ENCODE assay signal across 8 cellular contexts in the genomic region with DNA sequence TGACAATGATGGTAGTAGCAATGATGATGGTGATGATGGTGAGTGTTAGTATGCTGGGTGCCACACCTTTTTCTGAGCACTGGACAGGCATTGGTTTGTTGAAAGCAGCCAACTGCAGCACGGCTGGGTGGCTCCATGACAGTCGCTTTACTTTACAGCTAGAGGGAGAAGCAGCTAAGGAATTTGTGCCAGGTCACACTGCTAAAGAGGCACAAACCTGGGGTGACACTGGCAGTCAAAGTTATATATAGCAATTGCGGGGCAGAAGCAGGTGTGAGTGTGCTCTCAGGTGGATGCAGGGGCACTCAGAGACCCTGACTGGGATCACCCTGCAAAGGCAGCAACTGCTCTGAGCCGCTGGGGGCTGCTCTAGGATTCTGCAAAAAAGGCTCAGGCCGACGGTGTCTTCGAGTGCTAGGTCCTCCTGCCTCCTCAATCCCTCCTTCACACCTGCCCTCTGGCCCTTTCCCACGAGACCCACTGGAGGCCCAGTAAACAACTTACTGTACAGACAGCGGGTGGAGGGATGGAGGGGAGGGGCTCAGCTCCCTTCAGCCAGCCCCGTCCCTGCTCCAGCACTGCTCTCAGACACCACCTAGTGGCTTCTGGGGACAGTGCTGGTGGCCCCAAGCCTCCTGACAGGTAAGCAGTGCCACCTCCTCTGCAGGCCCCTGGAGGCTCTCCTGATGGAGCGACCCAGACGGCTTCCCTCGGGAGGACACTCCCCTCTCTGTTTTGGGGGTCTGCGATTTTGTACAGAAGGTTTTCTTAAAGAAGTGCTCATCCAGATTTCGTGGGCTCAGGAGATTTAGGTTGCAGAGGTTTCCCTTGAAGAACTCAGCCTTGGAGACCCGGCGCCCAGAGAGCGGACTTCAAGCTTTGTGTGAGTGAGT. TPM values are rescaled to one million over a fixed set of nuclear protein-coding genes. Genes with fewer than 3 reads are reported as not detected.
DNase-seq lines count a peak whose midpoint lies in the region; ATAC-seq and TF ChIP-seq lines count a peak whose summit lies in the region.

No MANE protein-coding gene starts in this region.

- peaks cover 28% of the 10 kb centered on the region for H3K4me1 Mint-ChIP-seq in activated CD4-positive, alpha-beta T cell treated with anti-CD3 and anti-CD28 coated beads, Interleukin-2, amount 10 ng/mL, durations not matched to agents 7 days and 5 days

- no peak overlapping the region for H3K9ac ChIP-seq in colonic mucosa (ENCODE audit: low read depth in 2 of 2, low read length in 2 of 2)

- H3K27me3 ChIP-seq in colonic mucosa: no peaks in the 10 kb centered on the region

- H3K4me3 Mint-ChIP-seq in activated CD4-positive, alpha-beta T cell treated with anti-CD3 and anti-CD28 coated beads, Interleukin-2, amount 10 ng/mL, durations not matched to agents 7 days and 5 days: no peak overlapping the region

- H3K27ac ChIP-seq in colonic mucosa: no peak overlapping the region

- no peaks in the 10 kb centered on the region for H3K9me3 ChIP-seq in colonic mucosa

- peaks cover under 1% of the 10 kb centered on the region for H3K4me1 ChIP-seq in colonic mucosa

- H3K4me3 ChIP-seq in colonic mucosa: no peak overlapping the region

- ATAC-seq in GM18502 (IDR thresholded peaks at IDR 0.05; ENCODE audit: poor library complexity, unreplicated experiment): peak; percentile 59
- ATAC-seq in HG03432 (IDR thresholded peaks at IDR 0.05; ENCODE audit: unreplicated experiment): peak; percentile 54

- no peaks in the 10 kb centered on the region for H3K27me3 Mint-ChIP-seq in activated CD4-positive, alpha-beta T cell treated with anti-CD3 and anti-CD28 coated beads, Interleukin-2, amount 10 ng/mL, durations not matched to agents 7 days and 5 days

- POLR2A ChIA-PET in activated CD4-positive, alpha-beta T cell treated with anti-CD3 and anti-CD28 coated beads, Interleukin-2, amount 10 ng/mL, durations not matched to agents 7 days and 5 days (lab: Charles Lee): interaction anchor here (0.6 kb wide), 1 partner anchor 394 kb away, joined by 4 read pairs; no protein-coding TSS in a partner anchor

- peak; percentile 95 for TF ChIP-seq CTCF in colonic mucosa (IDR thresholded peaks at IDR 0.05)

- H3K36me3 ChIP-seq in colonic mucosa: no peaks in the 10 kb centered on the region

- peaks cover 4% of the 10 kb centered on the region for H3K9me3 Mint-ChIP-seq in activated CD4-positive, alpha-beta T cell treated with anti-CD3 and anti-CD28 coated beads, Interleukin-2, amount 10 ng/mL, durations not matched to agents 7 days and 5 days

- CTCF ChIA-PET in activated CD4-positive, alpha-beta T cell treated with anti-CD3 and anti-CD28 coated beads, Interleukin-2, amount 10 ng/mL, durations not matched to agents 7 days and 5 days (lab: Charles Lee): interaction anchor here (0.5 to 1.8 kb wide), 14 partner anchors 8 to 234 kb away, joined by 3 to 9 read pairs (median 3); a partner anchor contains a TSS

- H3K36me3 Mint-ChIP-seq in activated CD4-positive, alpha-beta T cell treated with anti-CD3 and anti-CD28 coated beads, Interleukin-2, amount 10 ng/mL, durations not matched to agents 7 days and 5 days (ENCODE audit: low read depth): peaks cover 9% of the 10 kb centered on the region

- H3K27ac Mint-ChIP-seq in activated CD4-positive, alpha-beta T cell treated with anti-CD3 and anti-CD28 coated beads, Interleukin-2, amount 10 ng/mL, durations not matched to agents 7 days and 5 days: peak overlapping the region; percentile 65

- peak; percentile 93 for DNase-seq in 8988T
- DNase-seq in NCI-H748 (lab: John Stamatoyannopoulos, UW; ENCODE audit: unreplicated experiment): peak; percentile 68
- peak; percentile 87 for DNase-seq in activated CD4-positive, alpha-beta T cell treated with anti-CD3 and anti-CD28 coated beads, Interleukin-2, amount 10 ng/mL, durations not matched to agents 7 days and 5 days
- DNase-seq in colonic mucosa: peak; percentile 77
- DNase-seq in lung microvascular endothelial cell (ENCODE audit: low read depth in 2 of 2): peak; percentile 80 to 89
- DNase-seq in stimulated activated CD8-positive, alpha-beta memory T cell treated with anti-CD3 and anti-CD28 coated beads, Interleukin-2, amount 100 ng/mL, for 1 hour (ENCODE audit: low read depth in 2 of 2): peak; percentile 56 to 58

- intact Hi-C loops in colonic mucosa (cut with DNase I): loop anchor here (5.0 to 10.0 kb wide), 2 partner anchors 80 to 368 kb away; a partner anchor contains a TSS

RNA-seq across cellular contexts. Expression of a gene that starts 4.4 kb away (rescaled TPM):
- 1,000 to 10,000 TPM; 1,391 to 1,979 TPM for total RNA-seq in activated CD4-positive, alpha-beta T cell treated with anti-CD3 and anti-CD28 coated beads, Interleukin-2, amount 10 ng/mL, durations not matched to agents 7 days and 5 days
- total RNA-seq in colonic mucosa: 1,000 to 10,000 TPM; 1,359 to 1,579 TPM
- total RNA-seq in lung microvascular endothelial cell: 960 and 1,048 TPM in 2 replicates

RNA-seq across cellular contexts. Expression of a gene that starts 15.4 kb away (rescaled TPM):
- under 1 TPM; 0.64 to 0.67 TPM for total RNA-seq in activated CD4-positive, alpha-beta T cell treated with anti-CD3 and anti-CD28 coated beads, Interleukin-2, amount 10 ng/mL, durations not matched to agents 7 days and 5 days
- total RNA-seq in colonic mucosa: 10 to 100 TPM; 32.5 to 35.5 TPM
- total RNA-seq in lung microvascular endothelial cell: 5.4 and 14.2 TPM in 2 replicates

RNA-seq across cellular contexts. Expression of a gene that starts 24.5 kb away (rescaled TPM):
- total RNA-seq in activated CD4-positive, alpha-beta T cell treated with anti-CD3 and anti-CD28 coated beads, Interleukin-2, amount 10 ng/mL, durations not matched to agents 7 days and 5 days: 10 to 100 TPM; 19.1 to 22.5 TPM
- 10 to 100 TPM in 1 of 2 donors, 1 to 10 TPM in 1; 7.8 to 10.5 TPM for total RNA-seq in colonic mucosa
- total RNA-seq in lung microvascular endothelial cell: 0.40 and 0.44 TPM in 2 replicates

RNA-seq across cellular contexts. Expression of a gene that starts 44.8 kb away (rescaled TPM):
- not detected for total RNA-seq in activated CD4-positive, alpha-beta T cell treated with anti-CD3 and anti-CD28 coated beads, Interleukin-2, amount 10 ng/mL, durations not matched to agents 7 days and 5 days
- total RNA-seq in colonic mucosa (10 to 100 TPM in 1 of 2 donors, 1 to 10 TPM in 1; 5.9 to 12.5 TPM), lung microvascular endothelial cell (not detected in 2 replicates)
